1 cellular context compared by ENCODE assay signal in genomic region chr16:29900102-29900887, GRCh38.
TF ChIP-seq lines count a peak whose summit lies in the region.

A gene with protein sequence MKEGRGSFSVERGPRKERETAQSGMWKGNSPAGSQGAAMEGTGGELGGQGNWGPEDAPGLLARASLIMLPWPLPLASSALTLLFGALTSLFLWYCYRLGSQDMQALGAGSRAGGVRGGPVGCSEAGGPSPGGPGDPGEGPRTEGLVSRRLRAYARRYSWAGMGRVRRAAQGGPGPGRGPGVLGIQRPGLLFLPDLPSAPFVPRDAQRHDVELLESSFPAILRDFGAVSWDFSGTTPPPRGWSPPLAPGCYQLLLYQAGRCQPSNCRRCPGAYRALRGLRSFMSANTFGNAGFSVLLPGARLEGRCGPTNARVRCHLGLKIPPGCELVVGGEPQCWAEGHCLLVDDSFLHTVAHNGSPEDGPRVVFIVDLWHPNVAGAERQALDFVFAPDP (plus strand): TSS chr16:29900488. CDS start chr16:29900972, 484 bp downstream.

TF ChIP-seq in K562, 482 proteins besides CTCF, POLR2A, EP300 and RAD21 (continued from another document and continues in another):
- TF ChIP-seq ZNF407 (IDR thresholded peaks at IDR 0.05; ENCODE audit: low read depth) (no peak), ZZZ3 (IDR thresholded peaks at IDR 0.05) (no peak), BRF2 (IDR thresholded peaks at IDR 0.05; ENCODE audit: borderline replicate concordance, insufficient read depth, insufficient read length) (no peak), VEZF1 (CRISPR knock-in tag; IDR thresholded peaks at IDR 0.05) (peak; percentile 77), CBX8 (IDR thresholded peaks at IDR 0.05; ENCODE audit: borderline replicate concordance, extremely low read depth, low read depth, low read length, poor library complexity, severe bottlenecking) (no peak), ATF6 (CRISPR knock-in tag; IDR thresholded peaks at IDR 0.05) (0 out of 2 replicates have a peak, but pooled peaks have one; percentile 81), ZNF655 (CRISPR knock-in tag; IDR thresholded peaks at IDR 0.05) (no peak), RBBP5 (IDR thresholded peaks at IDR 0.05; ENCODE audit: borderline replicate concordance, insufficient read depth, low read length, poor library complexity, severe bottlenecking) (no peak), ZNF124 (CRISPR knock-in tag; IDR thresholded peaks at IDR 0.05) (no peak), HCFC1 (IDR thresholded peaks at IDR 0.05; ENCODE audit: low read depth, low read length) (no peak), TCF15 (CRISPR knock-in tag; IDR thresholded peaks at IDR 0.05) (no peak), CREM (IDR thresholded peaks at IDR 0.05; ENCODE audit: low read depth) (peak; percentile 66; the same call in 1 of the 2 replicates), MIER1 (IDR thresholded peaks at IDR 0.05; ENCODE audit: low read depth) (peak; percentile 73), ZNF639 (CRISPR knock-in tag; conservative IDR thresholded peaks at IDR 0.05 in 1 of 2, IDR thresholded peaks at IDR 0.05 in 1 of 2) (peak in 1 of 2 experiments; percentile 84; a peak in 1 of 4 replicates), ILF3 (IDR thresholded peaks at IDR 0.05; ENCODE audit: borderline replicate concordance) (no peak), NFYB (IDR thresholded peaks at IDR 0.05; ENCODE audit: extremely low read depth, insufficient read length) (peak; percentile 14), ATF1 (CRISPR knock-in tag; IDR thresholded peaks at IDR 0.05) (no peak), ATF1 (tag; IDR thresholded peaks at IDR 0.05) (peak; percentile 62), FOXM1 (IDR thresholded peaks at IDR 0.05; ENCODE audit: low read depth) (no peak), FOXM1 (CRISPR knock-in tag; IDR thresholded peaks at IDR 0.05; ENCODE audit: low read depth) (peak; percentile 96), DPF2 (IDR thresholded peaks at IDR 0.05) (0 out of 2 replicates have a peak, but pooled peaks have one; percentile 16), E2F6 (IDR thresholded peaks at IDR 0.05; ENCODE audit: borderline replicate concordance in 1 of 2, extremely low read depth in 1 of 2, insufficient read depth in 1 of 2, insufficient read length in 1 of 2, low read depth in 1 of 2, low read length in 1 of 2, poor library complexity in 1 of 2, severe bottlenecking in 1 of 2) (peak in 1 of 2 experiments; percentile 49), CCNT2 (IDR thresholded peaks at IDR 0.05; ENCODE audit: borderline replicate concordance, extremely low read depth, insufficient read length, low read depth, low read length) (peak; percentile 43), FOSL1 (tag; conservative IDR thresholded peaks at IDR 0.05) (no peak), TCF3 (CRISPR knock-in tag; IDR thresholded peaks at IDR 0.05) (0 out of 2 replicates have a peak, but pooled peaks have one; percentile 12), ARID2 (IDR thresholded peaks at IDR 0.05) (0 out of 2 replicates have a peak, but pooled peaks have one; percentile 25), ZBTB12 (CRISPR knock-in tag; IDR thresholded peaks at IDR 0.05) (no peak), NFIC (IDR thresholded peaks at IDR 0.05) (peak; percentile 24; the same call in 1 of the 2 replicates), SIN3B (IDR thresholded peaks at IDR 0.05; ENCODE audit: low read depth) (0 out of 2 replicates have a peak, but pooled peaks have one; percentile 19)
- TF ChIP-seq, protein P1, sequence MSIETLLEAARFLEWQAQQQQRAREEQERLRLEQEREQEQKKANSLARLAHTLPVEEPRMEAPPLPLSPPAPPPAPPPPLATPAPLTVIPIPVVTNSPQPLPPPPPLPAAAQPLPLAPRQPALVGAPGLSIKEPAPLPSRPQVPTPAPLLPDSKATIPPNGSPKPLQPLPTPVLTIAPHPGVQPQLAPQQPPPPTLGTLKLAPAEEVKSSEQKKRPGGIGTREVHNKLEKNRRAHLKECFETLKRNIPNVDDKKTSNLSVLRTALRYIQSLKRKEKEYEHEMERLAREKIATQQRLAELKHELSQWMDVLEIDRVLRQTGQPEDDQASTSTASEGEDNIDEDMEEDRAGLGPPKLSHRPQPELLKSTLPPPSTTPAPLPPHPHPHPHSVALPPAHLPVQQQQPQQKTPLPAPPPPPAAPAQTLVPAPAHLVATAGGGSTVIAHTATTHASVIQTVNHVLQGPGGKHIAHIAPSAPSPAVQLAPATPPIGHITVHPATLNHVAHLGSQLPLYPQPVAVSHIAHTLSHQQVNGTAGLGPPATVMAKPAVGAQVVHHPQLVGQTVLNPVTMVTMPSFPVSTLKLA (conservative IDR thresholded peaks at IDR 0.05): peak in 1 of 2 experiments; percentile 60; a peak in 3 of 4 replicates
- TF ChIP-seq, protein P2, sequence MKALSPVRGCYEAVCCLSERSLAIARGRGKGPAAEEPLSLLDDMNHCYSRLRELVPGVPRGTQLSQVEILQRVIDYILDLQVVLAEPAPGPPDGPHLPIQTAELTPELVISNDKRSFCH (CRISPR knock-in tag; IDR thresholded peaks at IDR 0.05): no peak
- TF ChIP-seq, protein P2 (tag; IDR thresholded peaks at IDR 0.05): no peak
